In genomic region chr5:106451998-106452397, GRCh38 we compare ENCODE assay signal across 1 cellular context.
TF ChIP-seq lines count a peak whose summit lies in the region.

No MANE protein-coding gene starts in this region.

TF ChIP-seq in GM23338, 12 proteins besides CTCF, POLR2A, EP300 and RAD21 (continued from another document):
- no peak for TF ChIP-seq REST (IDR thresholded peaks at IDR 0.05; ENCODE audit: unreplicated experiment)
- no peak for TF ChIP-seq ZNF114 (CRISPR knock-in tag; IDR thresholded peaks at IDR 0.05)
- TF ChIP-seq ZNF462 (CRISPR knock-in tag; IDR thresholded peaks at IDR 0.05): no peak
- no peak for TF ChIP-seq ZNF331 (CRISPR knock-in tag; IDR thresholded peaks at IDR 0.05; ENCODE audit: low read depth)
- TF ChIP-seq NANOG (IDR thresholded peaks at IDR 0.05; ENCODE audit: borderline replicate concordance): no peak
- no peak for TF ChIP-seq ETS1 (IDR thresholded peaks at IDR 0.05)
- TF ChIP-seq STAT1 (IDR thresholded peaks at IDR 0.05; ENCODE audit: unreplicated experiment): no peak
- TF ChIP-seq JUNB (IDR thresholded peaks at IDR 0.05; ENCODE audit: unreplicated experiment): no peak
- no peak for TF ChIP-seq POLR2AphosphoS5 (IDR thresholded peaks at IDR 0.05; ENCODE audit: low read depth)
- no peak for TF ChIP-seq EZH2 (IDR thresholded peaks at IDR 0.05; ENCODE audit: low read depth, unreplicated experiment)
